23 cellular contexts compared by ENCODE assay signal in genomic region chr14:97350894-97351713, GRCh38.
DNase-seq lines count a peak whose midpoint lies in the region; ATAC-seq, FAIRE-seq and TF ChIP-seq lines count a peak whose summit lies in the region.
"Had no signal": no experiment of that assay in that cellular context is flagged by ENCODE, and none has a peak within 500 bp of the region (broad histone marks: within the 10 kb centered on the region; RNA-seq: fewer than 3 reads in every experiment).

No MANE protein-coding gene starts in this region.

- H3K4me2 ChIP-seq in HepG2 (ENCODE audit: low read depth, low read length): no peak overlapping the region
- no peak overlapping the region for H3K4me2 ChIP-seq in Karpas-422 (ENCODE audit: low read depth, low read length, poor library complexity, severe bottlenecking)

- H3K27ac ChIP-seq in body of pancreas (peak overlapping the region in 3 of 4 donors; percentile 63 to 74 (median 67)), HepG2 (ENCODE audit: extremely low read length, insufficient read depth, low read length) (no peak overlapping the region), small intestine (ENCODE audit: low read depth in 1 of 2, low read length in 1 of 2) (no peak overlapping the region), Karpas-422 (ENCODE audit: low read length) (no peak overlapping the region)
- H3K27ac ChIP-seq: RWPE1, SK-N-MC had no signal

- no peak for TF ChIP-seq RAD21 in HepG2 (CRISPR knock-in tag; IDR thresholded peaks at IDR 0.05)

- H3K9me3 ChIP-seq in body of pancreas: no peaks in the 10 kb centered on the region
- H3K9me3 ChIP-seq in HepG2 (ENCODE audit: low read length): peaks cover 22% of the 10 kb centered on the region
- H3K9me3 ChIP-seq in small intestine (ENCODE audit: control insufficient read depth, low read depth): no peaks in the 10 kb centered on the region
- no peaks in the 10 kb centered on the region for H3K9me3 ChIP-seq in Karpas-422 (ENCODE audit: low read length)

- intact Hi-C loops in body of pancreas (cut with DNase I) (no loop called here), HepG2 (cut with micrococcal nuclease; ENCODE audit: unreplicated experiment) (no loop called here)

- WGBS in body of pancreas, 2 donors: 25 to 31% methylated on average over 7 of the region's 7 CpGs
- 20% methylated on average over 6 of the region's 7 CpGs for WGBS in HepG2 (ENCODE audit: low lambda C conversion rate)
- 37 to 53% (median 38%) methylated on average over 7 of the region's 7 CpGs for WGBS in small intestine, 3 donors

- H3K9me2 ChIP-seq in Karpas-422 (replicated peaks; ENCODE audit: insufficient read depth, low read length): no peaks in the 10 kb centered on the region

- POLR2A ChIA-PET in HepG2 (lab: Yijun Ruan, JAX): no interaction called here
- POLR2A ChIA-PET in activated CD4-positive, alpha-beta memory T cell treated with anti-CD3 and anti-CD28 coated beads, Interleukin-2, amount 10 ng/mL, durations not matched to agents 7 days and 5 days (lab: Charles Lee): no interaction called here

- no peaks in the 10 kb centered on the region for H3K27me3 ChIP-seq in body of pancreas
- H3K27me3 ChIP-seq in HepG2 (ENCODE audit: control insufficient read depth in 1 of 2, insufficient read depth in 2 of 2, low read length in 2 of 2): no peaks in the 10 kb centered on the region
- no peaks in the 10 kb centered on the region for H3K27me3 ChIP-seq in small intestine (ENCODE audit: control insufficient read depth in 2 of 2, insufficient read depth in 2 of 2, low read length in 2 of 2)
- no peaks in the 10 kb centered on the region; the same call in 1 of the 2 replicates for H3K27me3 ChIP-seq in Karpas-422 (ENCODE audit: low read length)

- H3K9me3 Mint-ChIP-seq in activated CD4-positive, alpha-beta memory T cell treated with anti-CD3 and anti-CD28 coated beads, Interleukin-2, amount 10 ng/mL, durations not matched to agents 7 days and 5 days: peaks cover 2% of the 10 kb centered on the region
- H3K9me3 Mint-ChIP-seq in activated naive CD8-positive, alpha-beta T cell treated with anti-CD3 and anti-CD28 coated beads, Interleukin-2, amount 50 U/mL, for 24 hours: peaks cover 12% of the 10 kb centered on the region

- DNase-seq in body of pancreas (peak; percentile 26 to 67 (median 34)), HepG2 (ENCODE audit: low spot score) (no peak), small intestine (peak; percentile 2), Karpas-422 (no peak), epidermal melanocyte (ENCODE audit: insufficient read length, low spot score) (no peak)
- DNase-seq in activated CD4-positive, alpha-beta memory T cell treated with anti-CD3 and anti-CD28 coated beads, Interleukin-2, amount 10 ng/mL, durations not matched to agents 7 days and 5 days: no peak
- DNase-seq in activated naive CD8-positive, alpha-beta T cell treated with anti-CD3 and anti-CD28 coated beads, Interleukin-2, amount 50 U/mL, for 24 hours: no peak
- DNase-seq: CD4-positive, CD25-positive, alpha-beta regulatory T cell; EL; GF-D8; GOT3; Kasumi-1; NCI-H1048; NCI-H1417 treated with DMSO at 0.1 percent for 48 hours; NCI-H187; NCI-H2107; NCI-H446 treated with DMSO at 0.1 percent for 48 hours; NCI-H526 treated with DMSO at 0.1 percent for 48 hours; SHP77 treated with DMSO at 0.1 percent for 48 hours had no signal

- in situ Hi-C loops in HepG2 (cut with HindIII; ENCODE audit: extremely low pct_ligation_motif_present, low pct_unique_long_range_greater_than_20kb): no loop called here

- H3K79me2 ChIP-seq in HepG2 (ENCODE audit: insufficient read depth, low read length) (no peaks in the 10 kb centered on the region), Karpas-422 (ENCODE audit: low read length) (no peaks in the 10 kb centered on the region)

- H3K27ac Mint-ChIP-seq in activated CD4-positive, alpha-beta memory T cell treated with anti-CD3 and anti-CD28 coated beads, Interleukin-2, amount 10 ng/mL, durations not matched to agents 7 days and 5 days: no peak overlapping the region
- no peak overlapping the region for H3K27ac Mint-ChIP-seq in activated naive CD8-positive, alpha-beta T cell treated with anti-CD3 and anti-CD28 coated beads, Interleukin-2, amount 50 U/mL, for 24 hours

- H3K36me3 ChIP-seq in body of pancreas (replicated peaks in 1 of 2; ENCODE audit: insufficient read depth in 1 of 2, low read depth in 2 of 2) (no peaks in the 10 kb centered on the region), HepG2 (replicated peaks in 1 of 2; ENCODE audit: control insufficient read depth in 1 of 2, insufficient read depth in 2 of 2, low read length in 2 of 2) (no peaks in the 10 kb centered on the region), small intestine (ENCODE audit: control insufficient read depth in 2 of 2, insufficient read depth in 2 of 2, low read length in 2 of 2) (no peaks in the 10 kb centered on the region), Karpas-422 (ENCODE audit: insufficient read depth, low read length) (no peaks in the 10 kb centered on the region)

- H2AFZ ChIP-seq in HepG2 (ENCODE audit: low read length): no peak overlapping the region
- H2AFZ ChIP-seq in Karpas-422 (ENCODE audit: low read length): no peak overlapping the region

- no peaks in the 10 kb centered on the region for H3K36me3 Mint-ChIP-seq in activated CD4-positive, alpha-beta memory T cell treated with anti-CD3 and anti-CD28 coated beads, Interleukin-2, amount 10 ng/mL, durations not matched to agents 7 days and 5 days (ENCODE audit: low read depth)
- H3K36me3 Mint-ChIP-seq in activated naive CD8-positive, alpha-beta T cell treated with anti-CD3 and anti-CD28 coated beads, Interleukin-2, amount 50 U/mL, for 24 hours (ENCODE audit: low read depth): no peaks in the 10 kb centered on the region
- H3K36me3 Mint-ChIP-seq: CD4-positive, CD25-positive, alpha-beta regulatory T cell had no signal

- H4K20me1 ChIP-seq in HepG2 (ENCODE audit: insufficient read depth, low read length) (no peaks in the 10 kb centered on the region), Karpas-422 (ENCODE audit: insufficient read depth, low read depth, low read length) (no peaks in the 10 kb centered on the region)

- TF ChIP-seq EP300 in HepG2 (IDR thresholded peaks at IDR 0.05; ENCODE audit: low read depth in 2 of 2, low read length in 2 of 2): no peak
- TF ChIP-seq EP300 in HepG2 (CRISPR knock-in tag; IDR thresholded peaks at IDR 0.05; ENCODE audit: borderline replicate concordance): no peak

- TF ChIP-seq CTCF in body of pancreas (IDR thresholded peaks at IDR 0.05) (no peak), HepG2 (CRISPR knock-in tag; IDR thresholded peaks at IDR 0.05) (no peak)

- no peak overlapping the region for H3K4me3 ChIP-seq in body of pancreas
- no peak overlapping the region for H3K4me3 ChIP-seq in HepG2 (replicated peaks in 1 of 3; ENCODE audit: insufficient read depth in 1 of 3, low read depth in 2 of 3, low read length in 3 of 3)
- H3K4me3 ChIP-seq in small intestine (ENCODE audit: low read depth in 1 of 2, low read length in 2 of 2): no peak overlapping the region
- H3K4me3 ChIP-seq in Karpas-422 (ENCODE audit: low read length): no peak overlapping the region
- H3K4me3 ChIP-seq: SK-N-MC had no signal

- FAIRE-seq in HepG2 (lab: Jason Lieb, UNC): no peak
- FAIRE-seq in small intestine (lab: Jason Lieb, UNC): no peak

- ATAC-seq in HG03432 (IDR thresholded peaks at IDR 0.05; ENCODE audit: unreplicated experiment) (peak; percentile 47), body of pancreas (peak; percentile 62), HepG2 (peak; percentile 59)
- ATAC-seq in activated naive CD8-positive, alpha-beta T cell treated with anti-CD3 and anti-CD28 coated beads, Interleukin-2, amount 50 U/mL, for 24 hours: no peak
- ATAC-seq: HCT116 had no signal

- no peak overlapping the region for H3K4me3 Mint-ChIP-seq in activated CD4-positive, alpha-beta memory T cell treated with anti-CD3 and anti-CD28 coated beads, Interleukin-2, amount 10 ng/mL, durations not matched to agents 7 days and 5 days
- no peak overlapping the region for H3K4me3 Mint-ChIP-seq in activated naive CD8-positive, alpha-beta T cell treated with anti-CD3 and anti-CD28 coated beads, Interleukin-2, amount 50 U/mL, for 24 hours
- H3K4me3 Mint-ChIP-seq: CD4-positive, CD25-positive, alpha-beta regulatory T cell had no signal

- CTCF ChIA-PET in HepG2 (lab: Yijun Ruan, JAX; ENCODE audit: low intra/inter-chr PET ratio, low total read pairs): no interaction called here
- CTCF ChIA-PET in activated CD4-positive, alpha-beta memory T cell treated with anti-CD3 and anti-CD28 coated beads, Interleukin-2, amount 10 ng/mL, durations not matched to agents 7 days and 5 days (lab: Charles Lee): no interaction called here

- H3K27me3 Mint-ChIP-seq in activated CD4-positive, alpha-beta memory T cell treated with anti-CD3 and anti-CD28 coated beads, Interleukin-2, amount 10 ng/mL, durations not matched to agents 7 days and 5 days: peaks cover 1% of the 10 kb centered on the region
- H3K27me3 Mint-ChIP-seq in activated naive CD8-positive, alpha-beta T cell treated with anti-CD3 and anti-CD28 coated beads, Interleukin-2, amount 50 U/mL, for 24 hours: no peaks in the 10 kb centered on the region

- TF ChIP-seq POLR2A in body of pancreas (IDR thresholded peaks at IDR 0.05) (no peak), HepG2 (IDR thresholded peaks at IDR 0.05; ENCODE audit: insufficient read depth in 1 of 2, low read depth in 2 of 2, low read length in 2 of 2) (no peak)

- peaks cover 5% of the 10 kb centered on the region for H3K4me1 Mint-ChIP-seq in activated CD4-positive, alpha-beta memory T cell treated with anti-CD3 and anti-CD28 coated beads, Interleukin-2, amount 10 ng/mL, durations not matched to agents 7 days and 5 days
- H3K4me1 Mint-ChIP-seq in activated naive CD8-positive, alpha-beta T cell treated with anti-CD3 and anti-CD28 coated beads, Interleukin-2, amount 50 U/mL, for 24 hours: no peaks in the 10 kb centered on the region

- H3K9ac ChIP-seq in HepG2 (ENCODE audit: insufficient read depth, low read depth, low read length): no peak overlapping the region
- no peak overlapping the region for H3K9ac ChIP-seq in Karpas-422 (ENCODE audit: low read length)

- BruUV-seq in HepG2 (replicated peaks; lab: Mats Ljungman, UMichigan): no TSS peak

- H3K4me1 ChIP-seq in body of pancreas: peaks cover 12% of the 10 kb centered on the region
- peaks cover 12% of the 10 kb centered on the region for H3K4me1 ChIP-seq in HepG2 (ENCODE audit: insufficient read depth, low read length)
- no peaks in the 10 kb centered on the region for H3K4me1 ChIP-seq in small intestine (ENCODE audit: control insufficient read depth in 2 of 2, insufficient read depth in 1 of 2, low read depth in 1 of 2, low read length in 1 of 2)
- no peaks in the 10 kb centered on the region for H3K4me1 ChIP-seq in Karpas-422 (ENCODE audit: low read length)

TF ChIP-seq in HepG2, 621 proteins besides CTCF, POLR2A, EP300 and RAD21 (continues in another document):
- TF ChIP-seq ZNF720 (CRISPR knock-in tag; IDR thresholded peaks at IDR 0.05): no peak
- no peak for TF ChIP-seq ZSCAN31 (CRISPR knock-in tag; IDR thresholded peaks at IDR 0.05; ENCODE audit: low read depth)
- TF ChIP-seq CCDC6 (CRISPR knock-in tag; IDR thresholded peaks at IDR 0.05): no peak
- TF ChIP-seq CREBL2 (CRISPR knock-in tag; IDR thresholded peaks at IDR 0.05; ENCODE audit: borderline replicate concordance): no peak

Comparison
In these comparisons a context has a peak if more than half of its experiments do, and no peak if none do; other contexts are left out.
1. DNase-seq: peak in body of pancreas (4 of 4) and small intestine (single experiment); none in HepG2 (single experiment), activated CD4-positive, alpha-beta memory T cell treated with anti-CD3 and anti-CD28 coated beads, Interleukin-2, amount 10 ng/mL, durations not matched to agents 7 days and 5 days (single experiment), Karpas-422 (single experiment), epidermal melanocyte (single experiment) and activated naive CD8-positive, alpha-beta T cell treated with anti-CD3 and anti-CD28 coated beads, Interleukin-2, amount 50 U/mL, for 24 hours (single experiment).
2. H3K27ac ChIP-seq: peak in body of pancreas (3 of 4); none in HepG2 (single experiment), small intestine (0 of 2) and Karpas-422 (single experiment).